Comparison of ENCODE assay signal across 29 cellular contexts in the genomic region with DNA sequence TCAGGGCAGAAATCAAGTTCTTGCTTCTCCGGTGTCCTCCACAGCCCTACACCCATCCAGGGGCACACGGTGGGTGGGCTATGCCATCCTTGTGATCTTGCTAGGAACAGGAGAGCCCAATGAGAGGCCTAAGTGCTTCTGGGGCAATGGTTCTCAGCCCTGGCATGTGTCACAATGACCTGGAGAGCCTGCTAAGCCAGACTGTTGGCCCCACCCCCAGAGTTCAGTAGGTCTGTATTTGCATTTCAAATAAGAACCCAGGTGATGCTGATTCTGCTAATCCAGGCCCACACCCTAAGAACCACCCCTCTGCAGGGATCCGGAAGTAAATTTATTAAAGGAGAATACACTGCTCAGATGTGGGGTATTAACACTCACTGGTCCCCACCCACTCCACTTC. TPM values are rescaled to one million over a fixed set of nuclear protein-coding genes. Genes with fewer than 3 reads are reported as not detected.
DNase-seq lines count a peak whose midpoint lies in the region; ATAC-seq, FAIRE-seq and TF ChIP-seq lines count a peak whose summit lies in the region.
"Had no signal": no experiment of that assay in that cellular context is flagged by ENCODE, and none has a peak within 500 bp of the region (broad histone marks: within the 10 kb centered on the region; RNA-seq: fewer than 3 reads in every experiment).

No MANE protein-coding gene starts in this region.

- no peak for DNase-seq in activated naive CD4-positive, alpha-beta T cell treated with anti-CD3 and anti-CD28 coated beads, Interleukin-2, amount 50 U/mL, for 72 hours (ENCODE audit: low spot score in 2 of 2)
- peak; percentile 52 to 86 for DNase-seq in NCI-H526 (lab: John Stamatoyannopoulos, UW)
- peak; percentile 3 for DNase-seq in small intestine
- no peak for DNase-seq in activated CD4-positive, alpha-beta T cell treated with anti-CD3 and anti-CD28 coated beads for 36 hours
- no peak for DNase-seq in GM13977 (ENCODE audit: low spot score)
- DNase-seq in cerebellar nuclear complex (lab: John Stamatoyannopoulos, UW) = no peak
- DNase-seq: ACHN; activated CD8-positive, alpha-beta memory T cell treated with anti-CD3 and anti-CD28 coated beads, Interleukin-2, amount 10 ng/mL, durations not matched to agents 7 days and 5 days; activated naive CD4-positive, alpha-beta T cell treated with Interleukin-2 at 50 U/mL for 16 hours; BE2C; brain microvascular endothelial cell; DMS79 treated with DMSO at 0.1 percent for 48 hours; glutamatergic neuron; HFFc6; Kasumi-1; left cardiac atrium; MV-4-11; NCI-H1694; NCI-H2171 treated with DMSO at 0.1 percent for 48 hours; NCI-H748 treated with DMSO at 0.1 percent for 48 hours; OCI-M1; right lobe of liver; stimulated activated CD4-positive, alpha-beta T cell treated with anti-CD3 and anti-CD28 coated beads, Interleukin-12 subunit alpha, Interleukin-12 subunit beta, amount 100 ng/mL, for 4 hours; stimulated activated CD4-positive, alpha-beta T cell treated with anti-CD3 and anti-CD28 coated beads, Interleukin-4, amount 100 ng/mL, for 1 hour had no signal

- H3K4me1 ChIP-seq in esophagus (ENCODE audit: control insufficient read depth in 2 of 2, insufficient read depth in 2 of 2, low read length in 1 of 2) (peaks cover 0 to 8% of the 10 kb centered on the region in 2 donors), small intestine (ENCODE audit: control insufficient read depth in 2 of 2, insufficient read depth in 1 of 2, low read depth in 1 of 2, low read length in 1 of 2) (peaks cover 0 to 8% of the 10 kb centered on the region in 2 donors)

- no peaks in the 10 kb centered on the region for H3K9me3 Mint-ChIP-seq in activated naive CD4-positive, alpha-beta T cell treated with anti-CD3 and anti-CD28 coated beads, Interleukin-2, amount 50 U/mL, for 24 hours
- H3K9me3 Mint-ChIP-seq in activated naive CD4-positive, alpha-beta T cell treated with anti-CD3 and anti-CD28 coated beads, Interleukin-2, amount 50 U/mL, for 72 hours = no peaks in the 10 kb centered on the region
- H3K9me3 Mint-ChIP-seq in activated CD4-positive, alpha-beta T cell treated with anti-CD3 and anti-CD28 coated beads for 36 hours (ENCODE audit: low read depth) = no peaks in the 10 kb centered on the region
- H3K9me3 Mint-ChIP-seq: HFFc6; T-helper 2 cell treated with Interferon-gamma antibody and Interleukin-4, amounts not matched to agents 5 μg/mL and 100 μg/mL, for 36 hours had no signal

- H3K27ac Mint-ChIP-seq in activated naive CD4-positive, alpha-beta T cell treated with anti-CD3 and anti-CD28 coated beads, Interleukin-2, amount 50 U/mL, for 24 hours = peak overlapping the region; percentile 46
- no peak overlapping the region for H3K27ac Mint-ChIP-seq in activated naive CD4-positive, alpha-beta T cell treated with anti-CD3 and anti-CD28 coated beads, Interleukin-2, amount 50 U/mL, for 72 hours
- no peak overlapping the region for H3K27ac Mint-ChIP-seq in activated CD4-positive, alpha-beta T cell treated with anti-CD3 and anti-CD28 coated beads for 36 hours
- H3K27ac Mint-ChIP-seq: activated CD8-positive, alpha-beta memory T cell treated with anti-CD3 and anti-CD28 coated beads, Interleukin-2, amount 10 ng/mL, durations not matched to agents 7 days and 5 days; HFFc6; stimulated activated effector memory CD8-positive, alpha-beta T cell treated with anti-CD3 and anti-CD28 coated beads, Interleukin-12 subunit alpha, Interleukin-12 subunit beta, amount 100 ng/mL, for 72 hours; T-helper 2 cell treated with Interferon-gamma antibody and Interleukin-4, amounts not matched to agents 5 μg/mL and 100 μg/mL, for 36 hours had no signal

- no peak for FAIRE-seq in small intestine (lab: Jason Lieb, UNC)
- FAIRE-seq: endothelial cell of umbilical vein had no signal

- H3K4me3 Mint-ChIP-seq in activated naive CD4-positive, alpha-beta T cell treated with anti-CD3 and anti-CD28 coated beads, Interleukin-2, amount 50 U/mL, for 24 hours = no peak overlapping the region
- no peak overlapping the region for H3K4me3 Mint-ChIP-seq in activated CD4-positive, alpha-beta T cell treated with anti-CD3 and anti-CD28 coated beads for 36 hours
- H3K4me3 Mint-ChIP-seq: activated CD8-positive, alpha-beta memory T cell treated with anti-CD3 and anti-CD28 coated beads, Interleukin-2, amount 10 ng/mL, durations not matched to agents 7 days and 5 days; HFFc6; stimulated activated effector memory CD8-positive, alpha-beta T cell treated with anti-CD3 and anti-CD28 coated beads, Interleukin-12 subunit alpha, Interleukin-12 subunit beta, amount 100 ng/mL, for 72 hours; T-helper 2 cell treated with Interferon-gamma antibody and Interleukin-4, amounts not matched to agents 5 μg/mL and 100 μg/mL, for 36 hours had no signal

- H3K36me3 ChIP-seq in esophagus (ENCODE audit: control insufficient read depth in 2 of 2, insufficient read depth in 2 of 2, low read length in 1 of 2) = no peaks in the 10 kb centered on the region
- no peaks in the 10 kb centered on the region for H3K36me3 ChIP-seq in small intestine (ENCODE audit: control insufficient read depth in 2 of 2, insufficient read depth in 2 of 2, low read length in 2 of 2)
- H3K36me3 ChIP-seq: BE2C, brain microvascular endothelial cell, right lobe of liver had no signal

- H3K4me3 ChIP-seq in esophagus (ENCODE audit: low read depth in 1 of 2, low read length in 2 of 2) = no peak overlapping the region
- H3K4me3 ChIP-seq in small intestine (ENCODE audit: low read depth in 1 of 2, low read length in 2 of 2) = no peak overlapping the region
- H3K4me3 ChIP-seq: right lobe of liver had no signal

- CTCF ChIA-PET in activated CD4-positive, alpha-beta T cell treated with anti-CD3 and anti-CD28 coated beads for 36 hours (lab: Charles Lee) = interaction anchor here (0.9 to 1.2 kb wide), 2 partner anchors 72 to 663 kb away, joined by 3 read pairs; no protein-coding TSS in a partner anchor

- intact Hi-C loops in activated CD4-positive, alpha-beta T cell treated with anti-CD3 and anti-CD28 coated beads for 36 hours (cut with DNase I, micrococcal nuclease) = no loop called here

- no peak for TF ChIP-seq CTCF in GM13977 (IDR thresholded peaks at IDR 0.05; ENCODE audit: extremely low read depth, insufficient read depth, missing control alignments)

- POLR2A ChIA-PET in activated CD4-positive, alpha-beta T cell treated with anti-CD3 and anti-CD28 coated beads for 36 hours (lab: Charles Lee) = no interaction called here

- H3K27me3 ChIP-seq in esophagus (ENCODE audit: control insufficient read depth in 1 of 2, insufficient read depth in 2 of 2, low read length in 2 of 2) = no peaks in the 10 kb centered on the region
- no peaks in the 10 kb centered on the region for H3K27me3 ChIP-seq in small intestine (ENCODE audit: control insufficient read depth in 2 of 2, insufficient read depth in 2 of 2, low read length in 2 of 2)
- H3K27me3 ChIP-seq: BE2C, brain microvascular endothelial cell, right lobe of liver had no signal

- 71 to 82% methylated on average over 3 of the region's 3 CpGs for WGBS in esophagus, 2 donors
- WGBS in small intestine, 3 donors = 88 to 95% (median 89%) methylated on average over 3 of the region's 3 CpGs

- H3K9me3 ChIP-seq in esophagus (ENCODE audit: control insufficient read depth in 2 of 2, insufficient read depth in 1 of 2, low read depth in 1 of 2, low read length in 1 of 2) (no peaks in the 10 kb centered on the region), small intestine (ENCODE audit: control insufficient read depth, low read depth) (no peaks in the 10 kb centered on the region)
- H3K9me3 ChIP-seq: BE2C, right lobe of liver had no signal

- H3K27ac ChIP-seq in esophagus (ENCODE audit: low read depth in 2 of 2, low read length in 1 of 2) (peak overlapping the region; percentile 62 to 96), small intestine (ENCODE audit: low read depth in 1 of 2, low read length in 1 of 2) (no peak overlapping the region)
- H3K27ac ChIP-seq: brain microvascular endothelial cell, right lobe of liver had no signal

- ATAC-seq in activated naive CD4-positive, alpha-beta T cell treated with anti-CD3 and anti-CD28 coated beads, Interleukin-2, amount 50 U/mL, for 72 hours = no peak
- no peak for ATAC-seq in activated CD4-positive, alpha-beta T cell treated with anti-CD3 and anti-CD28 coated beads for 36 hours
- ATAC-seq: activated CD8-positive, alpha-beta memory T cell treated with anti-CD3 and anti-CD28 coated beads, Interleukin-2, amount 10 ng/mL, durations not matched to agents 7 days and 5 days; left cardiac atrium; stimulated activated effector memory CD8-positive, alpha-beta T cell treated with anti-CD3 and anti-CD28 coated beads, Interleukin-12 subunit alpha, Interleukin-12 subunit beta, amount 100 ng/mL, for 72 hours had no signal

- H3K36me3 Mint-ChIP-seq in activated naive CD4-positive, alpha-beta T cell treated with anti-CD3 and anti-CD28 coated beads, Interleukin-2, amount 50 U/mL, for 24 hours = no peaks in the 10 kb centered on the region
- peaks cover 0 to 6% of the 10 kb centered on the region in 2 donors for H3K36me3 Mint-ChIP-seq in activated naive CD4-positive, alpha-beta T cell treated with anti-CD3 and anti-CD28 coated beads, Interleukin-2, amount 50 U/mL, for 72 hours
- H3K36me3 Mint-ChIP-seq in activated CD4-positive, alpha-beta T cell treated with anti-CD3 and anti-CD28 coated beads for 36 hours (ENCODE audit: low read depth) = no peaks in the 10 kb centered on the region
- H3K36me3 Mint-ChIP-seq: activated CD8-positive, alpha-beta memory T cell treated with anti-CD3 and anti-CD28 coated beads, Interleukin-2, amount 10 ng/mL, durations not matched to agents 7 days and 5 days; stimulated activated effector memory CD8-positive, alpha-beta T cell treated with anti-CD3 and anti-CD28 coated beads, Interleukin-12 subunit alpha, Interleukin-12 subunit beta, amount 100 ng/mL, for 72 hours had no signal

- in situ Hi-C loops in GM13977 (cut with MboI; ENCODE audit: low pct_unique_long_range_greater_than_20kb, low sequenced_read_pairs, unreplicated experiment) = no loop called here

- H3K27me3 Mint-ChIP-seq in activated naive CD4-positive, alpha-beta T cell treated with anti-CD3 and anti-CD28 coated beads, Interleukin-2, amount 50 U/mL, for 24 hours = peaks cover 4% of the 10 kb centered on the region
- peaks cover 15% of the 10 kb centered on the region for H3K27me3 Mint-ChIP-seq in activated CD4-positive, alpha-beta T cell treated with anti-CD3 and anti-CD28 coated beads for 36 hours

- H3K4me1 Mint-ChIP-seq in activated naive CD4-positive, alpha-beta T cell treated with anti-CD3 and anti-CD28 coated beads, Interleukin-2, amount 50 U/mL, for 24 hours = peaks cover 19% of the 10 kb centered on the region
- H3K4me1 Mint-ChIP-seq in activated CD4-positive, alpha-beta T cell treated with anti-CD3 and anti-CD28 coated beads for 36 hours = peaks cover 17% of the 10 kb centered on the region

RNA-seq across cellular contexts. Expression of a gene that starts 57.9 kb away (rescaled TPM):
- 10 to 100 TPM; 22.5 to 54.3 TPM for total RNA-seq in activated naive CD4-positive, alpha-beta T cell treated with anti-CD3 and anti-CD28 coated beads, Interleukin-2, amount 50 U/mL, for 72 hours
- polyA plus RNA-seq in esophagus (1 to 10 TPM; 9.5 to 9.8 TPM), small intestine (1 to 10 TPM in 2 of 3 donors, under 1 TPM in 1; 0.89 to 1.6 (median 1.1) TPM)
- 10 to 100 TPM; 22.2 to 27.7 TPM for total RNA-seq in activated CD4-positive, alpha-beta T cell treated with anti-CD3 and anti-CD28 coated beads for 36 hours

Comparison
In these comparisons a context has a peak if more than half of its experiments do, and no peak if none do; other contexts are left out.
1. DNase-seq: peak in NCI-H526 (2 of 2) and small intestine (single experiment); none in activated naive CD4-positive, alpha-beta T cell treated with anti-CD3 and anti-CD28 coated beads, Interleukin-2, amount 50 U/mL, for 72 hours (0 of 2), activated CD4-positive, alpha-beta T cell treated with anti-CD3 and anti-CD28 coated beads for 36 hours (single experiment), GM13977 (single experiment) and cerebellar nuclear complex (0 of 2).
2. H3K27ac ChIP-seq: peak in esophagus (2 of 2); none in small intestine (0 of 2).